31 cellular contexts compared by ENCODE assay signal in the genomic region with DNA sequence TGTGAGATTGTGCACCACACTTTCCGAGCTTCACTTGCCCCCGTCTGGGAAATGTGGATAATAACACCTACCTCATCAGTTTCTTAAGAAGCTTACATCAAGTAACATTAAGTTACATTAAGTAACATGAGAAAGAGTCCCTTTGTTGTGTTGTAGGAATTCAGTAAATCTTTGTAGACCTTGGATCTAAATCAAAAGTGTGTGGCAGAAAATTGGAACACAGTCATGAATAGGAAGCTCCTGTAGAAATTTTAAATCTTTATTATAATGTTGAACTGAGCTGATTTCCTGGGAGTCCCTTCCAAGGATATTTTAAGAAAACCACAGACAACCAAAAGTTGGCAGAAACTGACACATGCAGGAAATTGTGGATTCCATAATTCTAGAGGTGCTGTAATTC. TPM values are rescaled to one million over a fixed set of nuclear protein-coding genes. Genes with fewer than 3 reads are reported as not detected.
DNase-seq lines count a peak whose midpoint lies in the region; ATAC-seq and TF ChIP-seq lines count a peak whose summit lies in the region.
"Had no signal": no experiment of that assay in that cellular context is flagged by ENCODE, and none has a peak within 500 bp of the region (broad histone marks: within the 10 kb centered on the region; RNA-seq: fewer than 3 reads in every experiment).

No MANE protein-coding gene starts in this region.

- intact Hi-C loops in CD8-positive, alpha-beta T cell (cut with DNase I, micrococcal nuclease), result no loop called here
- intact Hi-C loops in Right ventricle myocardium superior (cut with DNase I), result no loop called here

- no peaks in the 10 kb centered on the region for H3K27me3 ChIP-seq in CD8-positive, alpha-beta T cell (ENCODE audit: insufficient read depth, low read length)
- H3K27me3 ChIP-seq: esophagus muscularis mucosa, right atrium auricular region had no signal

- POLR2A ChIA-PET in CD8-positive, alpha-beta T cell (lab: Charles Lee), result no interaction called here
- POLR2A ChIA-PET in activated CD8-positive, alpha-beta T cell treated with anti-CD3 and anti-CD28 coated beads, Interleukin-2, amount 10 ng/mL, durations not matched to agents 7 days and 5 days (lab: Charles Lee), result no interaction called here

- CTCF ChIA-PET in CD8-positive, alpha-beta T cell (lab: Charles Lee), result interaction anchor here (1.3 kb wide), 1 partner anchor 10 kb away, joined by 3 read pairs; no protein-coding TSS in a partner anchor
- CTCF ChIA-PET in activated CD8-positive, alpha-beta T cell treated with anti-CD3 and anti-CD28 coated beads, Interleukin-2, amount 10 ng/mL, durations not matched to agents 7 days and 5 days (lab: Charles Lee), result interaction anchor here (0.7 to 1.1 kb wide), 3 partner anchors 8 to 12 kb away, joined by 3 read pairs; no protein-coding TSS in a partner anchor

- peak overlapping the region; percentile 10; the same call in 1 of the 2 replicates for H3K27ac ChIP-seq in SK-N-MC
- no peak overlapping the region for H3K27ac ChIP-seq in CD8-positive, alpha-beta T cell (ENCODE audit: low read depth, low read length)
- H3K27ac ChIP-seq: esophagus muscularis mucosa, lower lobe of right lung, pancreas, right atrium auricular region, RWPE1, spleen, transverse colon had no signal

- H3K4me3 ChIP-seq in SK-N-MC (no peak overlapping the region), choroid plexus epithelial cell (ENCODE audit: low read depth, low read length) (no peak overlapping the region)
- no peak overlapping the region for H3K4me3 ChIP-seq in CD8-positive, alpha-beta T cell (ENCODE audit: low read depth, low read length)
- H3K4me3 ChIP-seq: esophagus muscularis mucosa, GM12878, lower lobe of right lung, pancreas, right atrium auricular region, spleen, transverse colon had no signal

- DNase-seq in EH (ENCODE audit: low read depth) (peak; percentile 62), SK-N-MC (ENCODE audit: low read depth, low spot score) (peak; percentile 40), choroid plexus epithelial cell (ENCODE audit: low read depth) (peak; percentile 33), middle frontal gyrus (ENCODE audit: extremely low spot score, low spot score) (peak; percentile 13), Right ventricle myocardium superior (no peak)
- DNase-seq in T-helper 2 cell treated with Interferon-gamma antibody and Interleukin-4, amounts not matched to agents 5 μg/mL and 100 μg/mL, for 36 hours (ENCODE audit: low spot score), result no peak
- DNase-seq in CD8-positive, alpha-beta T cell, result no peak
- DNase-seq in activated CD8-positive, alpha-beta T cell treated with anti-CD3 and anti-CD28 coated beads, Interleukin-2, amount 10 ng/mL, durations not matched to agents 7 days and 5 days, result no peak
- DNase-seq: activated CD4-positive, alpha-beta T cell treated with anti-CD3 and anti-CD28 coated beads for 36 hours; activated CD8-positive, alpha-beta memory T cell treated with anti-CD3 and anti-CD28 coated beads for 24 hours; activated gamma-delta T cell treated with Interleukin-2 at 50 U/mL for 16 hours; activated naive CD8-positive, alpha-beta T cell treated with anti-CD3 and anti-CD28 coated beads, Interleukin-2, amount 50 U/mL, for 24 hours; C1 segment of cervical spinal cord; caudate nucleus; dermis blood vessel endothelial cell; DMS79 treated with DMSO at 0.1 percent for 48 hours; HCEC 1CT; KG1; lower lobe of right lung; NCI-H1436 treated with DMSO at 0.1 percent for 48 hours; NCI-H2107; NCI-H446 treated with DMSO at 0.1 percent for 48 hours; nephron progenitor cell; pancreas; spleen; T-helper 17 cell; transverse colon had no signal

- no peak overlapping the region for H3K4me3 Mint-ChIP-seq in T-helper 2 cell treated with Interferon-gamma antibody and Interleukin-4, amounts not matched to agents 5 μg/mL and 100 μg/mL, for 36 hours
- no peak overlapping the region for H3K4me3 Mint-ChIP-seq in CD8-positive, alpha-beta T cell
- H3K4me3 Mint-ChIP-seq in activated CD8-positive, alpha-beta T cell treated with anti-CD3 and anti-CD28 coated beads, Interleukin-2, amount 10 ng/mL, durations not matched to agents 7 days and 5 days, result no peak overlapping the region
- H3K4me3 Mint-ChIP-seq: activated CD4-positive, alpha-beta T cell treated with anti-CD3 and anti-CD28 coated beads for 36 hours; activated naive CD8-positive, alpha-beta T cell treated with anti-CD3 and anti-CD28 coated beads, Interleukin-2, amount 50 U/mL, for 24 hours; nephron progenitor cell; T-helper 17 cell had no signal

- no peaks in the 10 kb centered on the region for H3K36me3 Mint-ChIP-seq in T-helper 2 cell treated with Interferon-gamma antibody and Interleukin-4, amounts not matched to agents 5 μg/mL and 100 μg/mL, for 36 hours (ENCODE audit: low read depth)
- H3K36me3 Mint-ChIP-seq in CD8-positive, alpha-beta T cell, result no peaks in the 10 kb centered on the region
- H3K36me3 Mint-ChIP-seq in activated CD8-positive, alpha-beta T cell treated with anti-CD3 and anti-CD28 coated beads, Interleukin-2, amount 10 ng/mL, durations not matched to agents 7 days and 5 days (ENCODE audit: low read depth), result no peaks in the 10 kb centered on the region

- H3K36me3 ChIP-seq in SK-N-MC (ENCODE audit: insufficient read depth, low read length), result no peaks in the 10 kb centered on the region
- H3K36me3 ChIP-seq in CD8-positive, alpha-beta T cell (ENCODE audit: insufficient read depth, low read length), result no peaks in the 10 kb centered on the region
- H3K36me3 ChIP-seq: esophagus muscularis mucosa, lower lobe of right lung, pancreas, right atrium auricular region, spleen, transverse colon had no signal

- no peaks in the 10 kb centered on the region for H3K9me3 Mint-ChIP-seq in T-helper 2 cell treated with Interferon-gamma antibody and Interleukin-4, amounts not matched to agents 5 μg/mL and 100 μg/mL, for 36 hours
- no peaks in the 10 kb centered on the region for H3K9me3 Mint-ChIP-seq in CD8-positive, alpha-beta T cell
- H3K9me3 Mint-ChIP-seq in activated CD8-positive, alpha-beta T cell treated with anti-CD3 and anti-CD28 coated beads, Interleukin-2, amount 10 ng/mL, durations not matched to agents 7 days and 5 days (ENCODE audit: insufficient read depth), result no peaks in the 10 kb centered on the region
- H3K9me3 Mint-ChIP-seq: activated naive CD8-positive, alpha-beta T cell treated with anti-CD3 and anti-CD28 coated beads, Interleukin-2, amount 50 U/mL, for 24 hours had no signal

- TF ChIP-seq CTCF in choroid plexus epithelial cell (conservative IDR thresholded peaks at IDR 0.05; ENCODE audit: low read depth, low read length), result peak; percentile 4
- TF ChIP-seq CTCF in CD8-positive, alpha-beta T cell (IDR thresholded peaks at IDR 0.05), result no peak

- H3K27ac Mint-ChIP-seq in T-helper 2 cell treated with Interferon-gamma antibody and Interleukin-4, amounts not matched to agents 5 μg/mL and 100 μg/mL, for 36 hours, result no peak overlapping the region
- no peak overlapping the region for H3K27ac Mint-ChIP-seq in CD8-positive, alpha-beta T cell
- no peak overlapping the region for H3K27ac Mint-ChIP-seq in activated CD8-positive, alpha-beta T cell treated with anti-CD3 and anti-CD28 coated beads, Interleukin-2, amount 10 ng/mL, durations not matched to agents 7 days and 5 days
- H3K27ac Mint-ChIP-seq: activated CD4-positive, alpha-beta T cell treated with anti-CD3 and anti-CD28 coated beads for 36 hours; activated naive CD8-positive, alpha-beta T cell treated with anti-CD3 and anti-CD28 coated beads, Interleukin-2, amount 50 U/mL, for 24 hours; nephron progenitor cell; T-helper 17 cell had no signal

- ATAC-seq in CD8-positive, alpha-beta T cell, result no peak
- no peak for ATAC-seq in activated CD8-positive, alpha-beta T cell treated with anti-CD3 and anti-CD28 coated beads, Interleukin-2, amount 10 ng/mL, durations not matched to agents 7 days and 5 days
- no peak for ATAC-seq in Right ventricle myocardium superior (ENCODE audit: poor library complexity)
- ATAC-seq: activated CD4-positive, alpha-beta T cell treated with anti-CD3 and anti-CD28 coated beads for 36 hours; activated naive CD8-positive, alpha-beta T cell treated with anti-CD3 and anti-CD28 coated beads, Interleukin-2, amount 50 U/mL, for 24 hours; GM12878; lower lobe of right lung; pancreas; T-helper 17 cell had no signal

- H3K9ac ChIP-seq in SK-N-MC (ENCODE audit: insufficient read length), result no peak overlapping the region

- no peaks in the 10 kb centered on the region for H3K9me3 ChIP-seq in SK-N-MC (ENCODE audit: low read depth, low read length)
- no peaks in the 10 kb centered on the region for H3K9me3 ChIP-seq in CD8-positive, alpha-beta T cell (ENCODE audit: low read length)
- H3K9me3 ChIP-seq: esophagus muscularis mucosa, lower lobe of right lung, pancreas, right atrium auricular region, spleen, transverse colon had no signal

- H3K27me3 Mint-ChIP-seq in T-helper 2 cell treated with Interferon-gamma antibody and Interleukin-4, amounts not matched to agents 5 μg/mL and 100 μg/mL, for 36 hours (ENCODE audit: low read depth), result peaks cover 40% of the 10 kb centered on the region
- H3K27me3 Mint-ChIP-seq in CD8-positive, alpha-beta T cell (ENCODE audit: low read depth), result peaks cover 23% of the 10 kb centered on the region
- H3K27me3 Mint-ChIP-seq in activated CD8-positive, alpha-beta T cell treated with anti-CD3 and anti-CD28 coated beads, Interleukin-2, amount 10 ng/mL, durations not matched to agents 7 days and 5 days (ENCODE audit: low read depth), result peaks cover 37% of the 10 kb centered on the region

- H3K4me1 ChIP-seq in CD8-positive, alpha-beta T cell (ENCODE audit: insufficient read depth, low read length), result no peaks in the 10 kb centered on the region

- H3K4me1 Mint-ChIP-seq in T-helper 2 cell treated with Interferon-gamma antibody and Interleukin-4, amounts not matched to agents 5 μg/mL and 100 μg/mL, for 36 hours (ENCODE audit: low read depth), result peaks cover 6% of the 10 kb centered on the region
- peaks cover 6% of the 10 kb centered on the region for H3K4me1 Mint-ChIP-seq in CD8-positive, alpha-beta T cell (ENCODE audit: low read depth)
- peaks cover 6% of the 10 kb centered on the region for H3K4me1 Mint-ChIP-seq in activated CD8-positive, alpha-beta T cell treated with anti-CD3 and anti-CD28 coated beads, Interleukin-2, amount 10 ng/mL, durations not matched to agents 7 days and 5 days (ENCODE audit: low read depth)

RNA-seq across cellular contexts. Expression of a gene that starts 5.7 kb away (rescaled TPM):
- total RNA-seq in CD8-positive, alpha-beta T cell, result not detected
- total RNA-seq in activated CD8-positive, alpha-beta T cell treated with anti-CD3 and anti-CD28 coated beads, Interleukin-2, amount 10 ng/mL, durations not matched to agents 7 days and 5 days, result under 1 TPM in 1 of 2 experiments, not detected in 1; 0.08 TPM
- total RNA-seq in Right ventricle myocardium superior, result 7.5 TPM
- total RNA-seq: T-helper 17 cell had no signal

Comparison
In these comparisons a context has a peak if more than half of its experiments do, and no peak if none do; other contexts are left out.
1. DNase-seq: peak in EH (single experiment), SK-N-MC (single experiment), choroid plexus epithelial cell (single experiment) and middle frontal gyrus (single experiment); none in T-helper 2 cell treated with Interferon-gamma antibody and Interleukin-4, amounts not matched to agents 5 μg/mL and 100 μg/mL, for 36 hours (single experiment), CD8-positive, alpha-beta T cell (0 of 7), activated CD8-positive, alpha-beta T cell treated with anti-CD3 and anti-CD28 coated beads, Interleukin-2, amount 10 ng/mL, durations not matched to agents 7 days and 5 days (single experiment) and Right ventricle myocardium superior (single experiment).